In genomic region chr1:237867380-237867888, GRCh38 we compare ENCODE assay signal across 1 cellular context.
TF ChIP-seq lines count a peak whose summit lies in the region.

No MANE protein-coding gene starts in this region.

TF ChIP-seq in H1, 55 proteins besides CTCF, POLR2A, EP300 and RAD21:
- TF ChIP-seq TCF12 (IDR thresholded peaks at IDR 0.05; ENCODE audit: low read depth, low read length) (no peak), HDAC6 (IDR thresholded peaks at IDR 0.05; ENCODE audit: low read depth, low read length) (no peak), CHD2 (IDR thresholded peaks at IDR 0.05; ENCODE audit: low read length) (no peak), SAP30 (IDR thresholded peaks at IDR 0.05; ENCODE audit: insufficient read depth, insufficient replicate concordance, low read length) (no peak), JUN (IDR thresholded peaks at IDR 0.05; ENCODE audit: low read depth, low read length) (no peak), RBBP5 (IDR thresholded peaks at IDR 0.05; ENCODE audit: borderline replicate concordance, low read depth, low read length) (no peak), MAFK (IDR thresholded peaks at IDR 0.05; ENCODE audit: low read depth, low read length) (no peak), YY1 (IDR thresholded peaks at IDR 0.05; ENCODE audit: low read depth, low read length) (no peak), POU5F1 (IDR thresholded peaks at IDR 0.05; ENCODE audit: low read depth, low read length) (no peak), TAF7 (optimal IDR thresholded peaks at IDR 0.05; ENCODE audit: borderline replicate concordance, low read depth, low read length) (no peak), FOSL1 (IDR thresholded peaks at IDR 0.05; ENCODE audit: insufficient read depth, low read depth, low read length) (no peak), CEBPB (IDR thresholded peaks at IDR 0.05; ENCODE audit: low read depth, low read length) (no peak), TBP (IDR thresholded peaks at IDR 0.05; ENCODE audit: low read depth, low read length) (no peak), SIRT6 (IDR thresholded peaks at IDR 0.05; ENCODE audit: low read length) (no peak), SUZ12 (IDR thresholded peaks at IDR 0.05; ENCODE audit: low read length) (no peak)
